Comparison of ENCODE assay signal across 8 cellular contexts in the genomic region with DNA sequence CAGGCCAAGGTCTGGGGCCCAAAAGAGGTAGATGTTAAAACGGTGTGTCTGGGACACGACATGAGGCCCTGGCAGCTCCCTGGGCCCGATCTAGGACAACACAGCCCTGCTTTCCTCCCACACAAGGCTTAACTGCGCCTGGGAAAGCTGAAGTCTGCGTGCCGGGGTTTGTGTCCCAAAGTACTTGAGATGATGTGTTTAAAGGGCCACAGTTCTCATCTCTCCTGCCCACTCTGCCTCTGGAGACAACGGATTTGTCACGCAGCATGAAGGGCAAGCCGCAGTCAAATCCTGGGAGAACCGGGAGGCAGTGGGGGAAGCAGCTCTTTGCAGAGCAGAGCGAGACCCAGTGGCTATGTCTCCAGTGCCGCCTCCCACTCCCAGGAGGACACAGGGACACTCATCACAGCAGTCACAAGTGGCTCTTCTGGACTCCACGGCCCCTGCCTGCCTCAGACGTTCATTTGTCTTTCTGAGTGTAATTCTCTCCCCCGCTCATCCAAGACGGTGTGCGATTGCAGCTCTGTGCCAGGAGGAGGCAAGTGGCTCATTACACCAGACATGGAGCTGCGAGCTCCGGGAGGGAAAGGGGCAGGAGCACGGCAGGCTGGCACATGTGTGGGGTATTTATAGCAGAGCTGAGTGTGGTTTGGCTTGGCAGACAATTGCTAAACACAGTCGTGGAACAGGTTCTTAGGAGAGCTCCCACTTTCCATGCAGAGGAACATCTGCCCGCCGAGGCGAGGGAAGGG. TPM values are rescaled to one million over a fixed set of nuclear protein-coding genes. Genes with fewer than 3 reads are reported as not detected.
DNase-seq lines count a peak whose midpoint lies in the region; ATAC-seq and TF ChIP-seq lines count a peak whose summit lies in the region.

No MANE protein-coding gene starts in this region.

- H3K4me1 Mint-ChIP-seq in activated CD4-positive, alpha-beta T cell treated with anti-CD3 and anti-CD28 coated beads, Interleukin-2, amount 10 ng/mL, durations not matched to agents 24 days and 14 days = peaks cover 14% of the 10 kb centered on the region

- H3K9me3 ChIP-seq in ovary = no peaks in the 10 kb centered on the region

- no peaks in the 10 kb centered on the region for H3K36me3 Mint-ChIP-seq in activated CD4-positive, alpha-beta T cell treated with anti-CD3 and anti-CD28 coated beads, Interleukin-2, amount 10 ng/mL, durations not matched to agents 24 days and 14 days (ENCODE audit: low read depth)

- H3K27ac ChIP-seq in ovary = no peak overlapping the region

- no peak for TF ChIP-seq EP300 in ovary (IDR thresholded peaks at IDR 0.05)

- DNase-seq in D341Med (ENCODE audit: low spot score) = peak; percentile 66
- DNase-seq in NCI-H345 (lab: John Stamatoyannopoulos, UW) = peak; percentile 88
- DNase-seq in epithelial cell of proximal tubule (ENCODE audit: low read depth) = no peak
- peak in 2 of 5 donors; percentile 36 to 54 for DNase-seq in ovary
- DNase-seq in activated CD4-positive, alpha-beta T cell treated with anti-CD3 and anti-CD28 coated beads for 1 hour = no peak
- no peak for DNase-seq in activated CD4-positive, alpha-beta T cell treated with anti-CD3 and anti-CD28 coated beads, Interleukin-2, amount 10 ng/mL, durations not matched to agents 24 days and 14 days

- H3K27ac Mint-ChIP-seq in activated CD4-positive, alpha-beta T cell treated with anti-CD3 and anti-CD28 coated beads, Interleukin-2, amount 10 ng/mL, durations not matched to agents 24 days and 14 days = no peak overlapping the region

- H3K27me3 Mint-ChIP-seq in activated CD4-positive, alpha-beta T cell treated with anti-CD3 and anti-CD28 coated beads, Interleukin-2, amount 10 ng/mL, durations not matched to agents 24 days and 14 days = peaks cover 16% of the 10 kb centered on the region

- H3K36me3 ChIP-seq in ovary = no peaks in the 10 kb centered on the region

- WGBS in ovary, 3 donors = 19 to 31% (median 30%) methylated on average over 24 of the region's 24 CpGs

- H3K27me3 ChIP-seq in ovary = no peaks in the 10 kb centered on the region

- no peak overlapping the region for H3K4me3 Mint-ChIP-seq in activated CD4-positive, alpha-beta T cell treated with anti-CD3 and anti-CD28 coated beads, Interleukin-2, amount 10 ng/mL, durations not matched to agents 24 days and 14 days

- ATAC-seq in HG03108 (IDR thresholded peaks at IDR 0.05; ENCODE audit: unreplicated experiment) = no peak
- ATAC-seq in GM19023 (IDR thresholded peaks at IDR 0.05; ENCODE audit: unreplicated experiment) = no peak

- TF ChIP-seq POLR2A in ovary (IDR thresholded peaks at IDR 0.05) = no peak

- intact Hi-C loops in ovary (cut with DNase I) = no loop called here
- intact Hi-C loops in activated CD4-positive, alpha-beta T cell treated with anti-CD3 and anti-CD28 coated beads, Interleukin-2, amount 10 ng/mL, durations not matched to agents 24 days and 14 days (cut with micrococcal nuclease) = no loop called here

- TF ChIP-seq CTCF in epithelial cell of proximal tubule (conservative IDR thresholded peaks at IDR 0.05; ENCODE audit: low read depth, low read length) = peak; percentile 35
- TF ChIP-seq CTCF in ovary (IDR thresholded peaks at IDR 0.05) = no peak

- no peaks in the 10 kb centered on the region for H3K9me3 Mint-ChIP-seq in activated CD4-positive, alpha-beta T cell treated with anti-CD3 and anti-CD28 coated beads, Interleukin-2, amount 10 ng/mL, durations not matched to agents 24 days and 14 days

- H3K4me3 ChIP-seq in epithelial cell of proximal tubule (ENCODE audit: low read depth, low read length) (peak overlapping the region; percentile 30), ovary (peak overlapping the region; percentile 4)

- H3K4me1 ChIP-seq in ovary (ENCODE audit: insufficient read depth) = peaks cover 7% of the 10 kb centered on the region

RNA-seq across cellular contexts. Expression of gene SEMA4C, which starts 57.7 kb away (rescaled TPM):
- 34.4 and 35.3 TPM in 2 replicates for total RNA-seq in epithelial cell of proximal tubule
- 10 to 100 TPM; 29.4 to 59.2 (median 47.2) TPM for total RNA-seq in ovary
- polyA plus RNA-seq in ovary = 10 to 100 TPM; 17.3 to 46.9 TPM
- 23.8 and 26.1 TPM in 2 replicates for total RNA-seq in activated CD4-positive, alpha-beta T cell treated with anti-CD3 and anti-CD28 coated beads, Interleukin-2, amount 10 ng/mL, durations not matched to agents 24 days and 14 days

RNA-seq across cellular contexts. Expression of gene FAM178B, which starts 58.8 kb away (rescaled TPM):
- total RNA-seq in epithelial cell of proximal tubule = not detected in 2 replicates
- total RNA-seq in ovary = 1 to 10 TPM in 3 of 7 donors, under 1 TPM in 2, not detected in 2; 0.40 to 6.5 (median 1.3) TPM
- polyA plus RNA-seq in ovary = under 1 TPM in 1 of 2 donors, not detected in 1; 0.28 TPM
- total RNA-seq in activated CD4-positive, alpha-beta T cell treated with anti-CD3 and anti-CD28 coated beads, Interleukin-2, amount 10 ng/mL, durations not matched to agents 24 days and 14 days = not detected in 2 replicates

Comparison
In these comparisons a context has a peak if more than half of its experiments do, and no peak if none do; other contexts are left out.
1. DNase-seq: peak in D341Med (single experiment) and NCI-H345 (single experiment); none in epithelial cell of proximal tubule (single experiment), activated CD4-positive, alpha-beta T cell treated with anti-CD3 and anti-CD28 coated beads for 1 hour (single experiment) and activated CD4-positive, alpha-beta T cell treated with anti-CD3 and anti-CD28 coated beads, Interleukin-2, amount 10 ng/mL, durations not matched to agents 24 days and 14 days (single experiment).